ENCODE assay signal across 27 cellular contexts in genomic region chr10:129624526-129624925, GRCh38.
"Had no signal": no experiment of that assay in that cellular context is flagged by ENCODE, and none has a peak within 500 bp of the region (broad histone marks: within the 10 kb centered on the region; RNA-seq: fewer than 3 reads in every experiment).

No MANE protein-coding gene starts in this region.

- DNase-seq: naive thymus-derived CD4-positive, alpha-beta T cell; natural killer cell; nucleus accumbens; pancreas; psoas muscle; right cardiac atrium; right lobe of liver; sigmoid colon; small intestine; stimulated activated CD4-positive, alpha-beta T cell treated with anti-CD3 and anti-CD28 coated beads, Interleukin-15, amount 100 ng/mL, for 24 hours; stimulated activated CD4-positive, alpha-beta T cell treated with anti-CD3 and anti-CD28 coated beads, Interleukin-2, amount 100 ng/mL, for 24 hours; stimulated activated CD4-positive, alpha-beta T cell treated with anti-CD3 and anti-CD28 coated beads, Interleukin-2, amount 100 ng/mL, for 48 hours; stimulated activated CD4-positive, alpha-beta T cell treated with anti-CD3 and anti-CD28 coated beads, Interleukin-4, amount 100 ng/mL, for 24 hours; stimulated activated naive B cell treated with anti-CD40 and anti-IgM and Interleukin-4, amounts not matched to agents 10 μg/mL and 1 μg/mL and 100 μg/mL, for 72 hours; stimulated activated naive CD4-positive, alpha-beta T cell treated with Interleukin-2 at 50 U/mL for 16 hours; stomach; thyroid gland; trophoblast cell had no signal

- FAIRE-seq: pancreas, small intestine, urothelium cell line had no signal

- H3K4me1 ChIP-seq: neural progenitor cell, pancreas, psoas muscle, right lobe of liver, thyroid gland had no signal

- H3K27me3 Mint-ChIP-seq: naive thymus-derived CD4-positive, alpha-beta T cell; stimulated activated naive B cell treated with anti-CD40 and anti-IgM and Interleukin-4, amounts not matched to agents 10 μg/mL and 1 μg/mL and 100 μg/mL, for 72 hours had no signal

- H2AFZ ChIP-seq: neural progenitor cell had no signal

- H3K4me2 ChIP-seq: neural progenitor cell had no signal

- H3K27me3 ChIP-seq: neural progenitor cell, neutrophil, pancreas, right lobe of liver, sigmoid colon, stomach, thyroid gland, tibial nerve, upper lobe of left lung, vagina had no signal

- H3K27ac Mint-ChIP-seq: naive thymus-derived CD4-positive, alpha-beta T cell; natural killer cell; nephron; neural progenitor cell; stimulated activated effector memory CD8-positive, alpha-beta T cell treated with anti-CD3 and anti-CD28 coated beads, Interleukin-12 subunit alpha, Interleukin-12 subunit beta, amount 100 ng/mL, for 72 hours; stimulated activated naive B cell treated with anti-CD40 and anti-IgM and Interleukin-4, amounts not matched to agents 10 μg/mL and 1 μg/mL and 100 μg/mL, for 72 hours had no signal

- H3K36me3 ChIP-seq: neural progenitor cell, neutrophil, pancreas, right lobe of liver, sigmoid colon, stomach, thoracic aorta, thyroid gland, tibial nerve, upper lobe of left lung, vagina had no signal

- H3K27ac ChIP-seq: neural progenitor cell, neutrophil, pancreas, psoas muscle, right lobe of liver, sigmoid colon, stomach, thoracic aorta, thyroid gland, tibial nerve, upper lobe of left lung, vagina had no signal

- H3K4me3 ChIP-seq: neural progenitor cell, pancreas, psoas muscle, right lobe of liver, sigmoid colon, stomach, thoracic aorta, thyroid gland, tibial nerve, upper lobe of left lung, vagina had no signal

- H3K9ac ChIP-seq: neural progenitor cell had no signal

- H3K36me3 Mint-ChIP-seq: natural killer cell; neural progenitor cell; stimulated activated effector memory CD8-positive, alpha-beta T cell treated with anti-CD3 and anti-CD28 coated beads, Interleukin-12 subunit alpha, Interleukin-12 subunit beta, amount 100 ng/mL, for 72 hours had no signal

- ATAC-seq: naive thymus-derived CD4-positive, alpha-beta T cell; natural killer cell; pancreas; psoas muscle; right cardiac atrium; right lobe of liver; stimulated activated effector memory CD8-positive, alpha-beta T cell treated with anti-CD3 and anti-CD28 coated beads, Interleukin-12 subunit alpha, Interleukin-12 subunit beta, amount 100 ng/mL, for 72 hours; stimulated activated naive B cell treated with anti-CD40 and anti-IgM and Interleukin-4, amounts not matched to agents 10 μg/mL and 1 μg/mL and 100 μg/mL, for 72 hours had no signal

- H3K9me3 ChIP-seq: neutrophil, pancreas, psoas muscle, right lobe of liver, sigmoid colon, stomach, thoracic aorta, thyroid gland, upper lobe of left lung, vagina had no signal

- H3K9me3 Mint-ChIP-seq: natural killer cell, nephron, neural progenitor cell had no signal

- H3K4me3 Mint-ChIP-seq: natural killer cell; nephron; neural progenitor cell; stimulated activated effector memory CD8-positive, alpha-beta T cell treated with anti-CD3 and anti-CD28 coated beads, Interleukin-12 subunit alpha, Interleukin-12 subunit beta, amount 100 ng/mL, for 72 hours; stimulated activated naive B cell treated with anti-CD40 and anti-IgM and Interleukin-4, amounts not matched to agents 10 μg/mL and 1 μg/mL and 100 μg/mL, for 72 hours had no signal
